Comparison of ENCODE assay signal across 8 cellular contexts in genomic region chr14:69877492-69877891, GRCh38. TPM values are rescaled to one million over a fixed set of nuclear protein-coding genes. Genes with fewer than 3 reads are reported as not detected.
DNase-seq lines count a peak whose midpoint lies in the region; ATAC-seq and TF ChIP-seq lines count a peak whose summit lies in the region.

No MANE protein-coding gene starts in this region.

- H3K36me3 Mint-ChIP-seq in osteocyte (ENCODE audit: unreplicated experiment) = no peaks in the 10 kb centered on the region
- no peaks in the 10 kb centered on the region for H3K36me3 Mint-ChIP-seq in activated CD4-positive, alpha-beta T cell treated with anti-CD3 and anti-CD28 coated beads, Interleukin-2, amount 10 ng/mL, durations not matched to agents 7 days and 5 days (ENCODE audit: low read depth)

- no peak overlapping the region for H3K4me3 ChIP-seq in GM12864 (ENCODE audit: low read depth, low read length)

- H3K27ac Mint-ChIP-seq in osteocyte (ENCODE audit: unreplicated experiment) = no peak overlapping the region
- H3K27ac Mint-ChIP-seq in activated CD4-positive, alpha-beta T cell treated with anti-CD3 and anti-CD28 coated beads, Interleukin-2, amount 10 ng/mL, durations not matched to agents 7 days and 5 days = no peak overlapping the region

- no peak for ATAC-seq in HG03457 (IDR thresholded peaks at IDR 0.05; ENCODE audit: unreplicated experiment)
- ATAC-seq in HG02571 (IDR thresholded peaks at IDR 0.05; ENCODE audit: unreplicated experiment) = no peak

- POLR2A ChIA-PET in activated CD4-positive, alpha-beta T cell treated with anti-CD3 and anti-CD28 coated beads, Interleukin-2, amount 10 ng/mL, durations not matched to agents 7 days and 5 days (lab: Charles Lee) = no interaction called here

- no peak overlapping the region for H3K4me3 Mint-ChIP-seq in osteocyte (ENCODE audit: unreplicated experiment)
- no peak overlapping the region for H3K4me3 Mint-ChIP-seq in activated CD4-positive, alpha-beta T cell treated with anti-CD3 and anti-CD28 coated beads, Interleukin-2, amount 10 ng/mL, durations not matched to agents 7 days and 5 days

- CTCF ChIA-PET in activated CD4-positive, alpha-beta T cell treated with anti-CD3 and anti-CD28 coated beads, Interleukin-2, amount 10 ng/mL, durations not matched to agents 7 days and 5 days (lab: Charles Lee) = interaction anchor here (1.0 kb wide), 1 partner anchor 11 kb away, joined by 3 read pairs; no protein-coding TSS in a partner anchor

- peaks cover 2% of the 10 kb centered on the region for H3K4me1 Mint-ChIP-seq in osteocyte (ENCODE audit: unreplicated experiment)
- peaks cover 2% of the 10 kb centered on the region for H3K4me1 Mint-ChIP-seq in activated CD4-positive, alpha-beta T cell treated with anti-CD3 and anti-CD28 coated beads, Interleukin-2, amount 10 ng/mL, durations not matched to agents 7 days and 5 days

- TF ChIP-seq CTCF in GM12864 (IDR thresholded peaks at IDR 0.05; ENCODE audit: low read depth, low read length, missing control alignments) = peak; percentile 64
- peak; percentile 40 for TF ChIP-seq CTCF in osteocyte (IDR thresholded peaks at IDR 0.05)

- H3K9me3 Mint-ChIP-seq in osteocyte (ENCODE audit: unreplicated experiment) = no peaks in the 10 kb centered on the region
- H3K9me3 Mint-ChIP-seq in activated CD4-positive, alpha-beta T cell treated with anti-CD3 and anti-CD28 coated beads, Interleukin-2, amount 10 ng/mL, durations not matched to agents 7 days and 5 days = no peaks in the 10 kb centered on the region

- DNase-seq in GM12864 (ENCODE audit: low read depth) (peak; percentile 13), NCI-H2107 (lab: John Stamatoyannopoulos, UW) (peak; percentile 60), cerebellum (ENCODE audit: low spot score) (peak; percentile 19), osteocyte (ENCODE audit: extremely low spot score, unreplicated experiment) (no peak), NOMO-1 treated with dmso at 0.1 percent for 144 hours (lab: John Stamatoyannopoulos, UW; ENCODE audit: unreplicated experiment) (no peak)
- DNase-seq in activated CD4-positive, alpha-beta T cell treated with anti-CD3 and anti-CD28 coated beads, Interleukin-2, amount 10 ng/mL, durations not matched to agents 7 days and 5 days = no peak

- H3K27me3 Mint-ChIP-seq in osteocyte (ENCODE audit: unreplicated experiment) = peaks cover 37% of the 10 kb centered on the region
- peaks cover 62% of the 10 kb centered on the region for H3K27me3 Mint-ChIP-seq in activated CD4-positive, alpha-beta T cell treated with anti-CD3 and anti-CD28 coated beads, Interleukin-2, amount 10 ng/mL, durations not matched to agents 7 days and 5 days

RNA-seq across cellular contexts. Expression of gene SMOC1, which starts 1.7 kb away (rescaled TPM):
- total RNA-seq in cerebellum = 83.4 TPM
- 1.4 and 2.0 TPM in 2 replicates for total RNA-seq in osteocyte
- total RNA-seq in activated CD4-positive, alpha-beta T cell treated with anti-CD3 and anti-CD28 coated beads, Interleukin-2, amount 10 ng/mL, durations not matched to agents 7 days and 5 days = not detected

Comparison
In these comparisons a context has a peak if more than half of its experiments do, and no peak if none do; other contexts are left out.
1. DNase-seq: peak in GM12864 (single experiment), NCI-H2107 (single experiment) and cerebellum (single experiment); none in osteocyte (single experiment), NOMO-1 treated with dmso at 0.1 percent for 144 hours (single experiment) and activated CD4-positive, alpha-beta T cell treated with anti-CD3 and anti-CD28 coated beads, Interleukin-2, amount 10 ng/mL, durations not matched to agents 7 days and 5 days (single experiment).
2. RNA of gene SMOC1, which starts 1.7 kb away (total RNA-seq): 83.4 TPM in cerebellum (single experiment); 1.4 to 2.0 TPM in osteocyte and not detected in activated CD4-positive, alpha-beta T cell treated with anti-CD3 and anti-CD28 coated beads, Interleukin-2, amount 10 ng/mL, durations not matched to agents 7 days and 5 days; every median in the first group is over 10 times any median in the second.